9 cellular contexts compared by ENCODE assay signal in genomic region chr15:60673918-60674558, GRCh38.
DNase-seq lines count a peak whose midpoint lies in the region; ATAC-seq and TF ChIP-seq lines count a peak whose summit lies in the region.
"Had no signal": no experiment of that assay in that cellular context is flagged by ENCODE, and none has a peak within 500 bp of the region (broad histone marks: within the 10 kb centered on the region; RNA-seq: fewer than 3 reads in every experiment).

No MANE protein-coding gene starts in this region.

- no peak overlapping the region for H3K4me3 ChIP-seq in retinal pigment epithelial cell (ENCODE audit: low read length)
- H3K4me3 ChIP-seq: BLaER1 treated with 17β-estradiol and CSF1 and Interleukin-3, amounts not matched to agents 10 nM and 100 nM had no signal

- TF ChIP-seq CTCF in retinal pigment epithelial cell (conservative IDR thresholded peaks at IDR 0.05; ENCODE audit: low read depth, low read length) = no peak

- DNase-seq in NCI-H2081 (lab: John Stamatoyannopoulos, UW) (peak; percentile 43 to 71), NCI-H2081 treated with DMSO at 0.1 percent for 48 hours (lab: John Stamatoyannopoulos, UW) (no peak), erythroblast (lab: John Stamatoyannopoulos, UW) (peak; percentile 8 to 53), retinal pigment epithelial cell (ENCODE audit: low read depth) (peak; percentile 72), SIG-M5 treated with dmso at 0.1 percent for 504 hours (lab: John Stamatoyannopoulos, UW; ENCODE audit: unreplicated experiment) (no peak), SIG-M5 (lab: John Stamatoyannopoulos, UW) (no peak)

- no peak for TF ChIP-seq POLR2A in erythroblast (IDR thresholded peaks at IDR 0.05; ENCODE audit: low read length)

- ATAC-seq in SK-N-SH treated with all-trans-retinoic acid at 6 μM for 48 hours (peak; percentile 96), HG03520 (IDR thresholded peaks at IDR 0.05; ENCODE audit: unreplicated experiment) (no peak)

TF ChIP-seq in SK-N-SH treated with all-trans-retinoic acid at 6 μM for 48 hours, 23 proteins besides CTCF, POLR2A, EP300 and RAD21:
- TF ChIP-seq ZNF70 (CRISPR knock-in tag; IDR thresholded peaks at IDR 0.05) (peak; percentile 88), SNAI2 (CRISPR knock-in tag; IDR thresholded peaks at IDR 0.05) (no peak)
- TF ChIP-seq, protein P1, sequence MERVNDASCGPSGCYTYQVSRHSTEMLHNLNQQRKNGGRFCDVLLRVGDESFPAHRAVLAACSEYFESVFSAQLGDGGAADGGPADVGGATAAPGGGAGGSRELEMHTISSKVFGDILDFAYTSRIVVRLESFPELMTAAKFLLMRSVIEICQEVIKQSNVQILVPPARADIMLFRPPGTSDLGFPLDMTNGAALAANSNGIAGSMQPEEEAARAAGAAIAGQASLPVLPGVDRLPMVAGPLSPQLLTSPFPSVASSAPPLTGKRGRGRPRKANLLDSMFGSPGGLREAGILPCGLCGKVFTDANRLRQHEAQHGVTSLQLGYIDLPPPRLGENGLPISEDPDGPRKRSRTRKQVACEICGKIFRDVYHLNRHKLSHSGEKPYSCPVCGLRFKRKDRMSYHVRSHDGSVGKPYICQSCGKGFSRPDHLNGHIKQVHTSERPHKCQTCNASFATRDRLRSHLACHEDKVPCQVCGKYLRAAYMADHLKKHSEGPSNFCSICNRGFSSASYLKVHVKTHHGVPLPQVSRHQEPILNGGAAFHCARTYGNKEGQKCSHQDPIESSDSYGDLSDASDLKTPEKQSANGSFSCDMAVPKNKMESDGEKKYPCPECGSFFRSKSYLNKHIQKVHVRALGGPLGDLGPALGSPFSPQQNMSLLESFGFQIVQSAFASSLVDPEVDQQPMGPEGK (CRISPR knock-in tag; IDR thresholded peaks at IDR 0.05; ENCODE audit: borderline replicate concordance) = no peak

Comparison
In these comparisons a context has a peak if more than half of its experiments do, and no peak if none do; other contexts are left out.
1. DNase-seq: peak in NCI-H2081 (2 of 2), erythroblast (2 of 2) and retinal pigment epithelial cell (single experiment); none in NCI-H2081 treated with DMSO at 0.1 percent for 48 hours (single experiment), SIG-M5 treated with dmso at 0.1 percent for 504 hours (single experiment) and SIG-M5 (single experiment).